19 cellular contexts compared by ENCODE assay signal in the genomic region with DNA sequence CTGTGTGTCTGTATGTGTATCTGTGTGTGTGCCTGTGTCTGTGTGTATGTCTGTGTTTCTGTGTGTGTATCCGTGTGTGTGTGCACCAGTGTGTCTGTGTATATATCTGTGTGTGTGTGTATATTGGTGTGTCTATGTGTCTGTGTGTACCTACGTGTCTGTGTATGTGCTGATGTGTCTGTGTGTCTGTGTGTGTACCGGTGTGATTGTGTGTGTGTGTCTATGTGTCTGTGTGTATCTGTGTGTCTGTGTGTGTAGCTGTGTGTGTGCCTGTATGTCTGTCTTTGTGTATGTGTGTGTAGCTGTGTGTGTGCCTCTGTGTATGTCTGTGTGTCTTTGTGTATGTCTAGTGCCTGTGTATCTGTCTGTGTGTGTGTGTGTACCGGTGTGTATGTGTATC.
"Had no signal": no experiment of that assay in that cellular context is flagged by ENCODE, and none has a peak within 500 bp of the region (broad histone marks: within the 10 kb centered on the region; RNA-seq: fewer than 3 reads in every experiment).

No MANE protein-coding gene starts in this region.

- FAIRE-seq: islet of Langerhans, small intestine had no signal

- H3K27ac ChIP-seq: epithelial cell of prostate, esophagus muscularis mucosa, gastrocnemius medialis, heart right ventricle, ovary, right atrium auricular region, suprapubic skin, thyroid gland, upper lobe of left lung, vagina had no signal

- H3K27me3 ChIP-seq: ovary, right atrium auricular region, thyroid gland, upper lobe of left lung, vagina had no signal

- H3K4me3 ChIP-seq: esophagus muscularis mucosa, gastrocnemius medialis, heart right ventricle, ovary, right atrium auricular region, suprapubic skin, thyroid gland, upper lobe of left lung, vagina had no signal

- H3K4me1 ChIP-seq: esophagus muscularis mucosa, gastrocnemius medialis, heart right ventricle, right atrium auricular region, suprapubic skin, thyroid gland, upper lobe of left lung, vagina had no signal

- H3K9me3 ChIP-seq: esophagus muscularis mucosa, gastrocnemius medialis, heart right ventricle, ovary, right atrium auricular region, suprapubic skin, thyroid gland, upper lobe of left lung, vagina had no signal

- DNase-seq: cortex of kidney; effector memory CD4-positive, alpha-beta T cell; gastrocnemius medialis; heart right ventricle; hypothalamus; mammary epithelial cell; ovary; small intestine; stimulated activated CD4-positive, alpha-beta T cell treated with anti-CD3 and anti-CD28 coated beads, Interleukin-2, amount 100 ng/mL, for 48 hours; stimulated activated naive CD8-positive, alpha-beta T cell treated with anti-CD3 and anti-CD28 coated beads, Interleukin-15, Interleukin-2, amounts not matched to agents 100 U/mL and 50 U/mL, for 24 hours; thyroid gland; upper lobe of left lung had no signal

- ATAC-seq: gastrocnemius medialis; heart right ventricle; left lobe of liver; stimulated activated naive CD8-positive, alpha-beta T cell treated with anti-CD3 and anti-CD28 coated beads, Interleukin-15, Interleukin-2, amounts not matched to agents 100 U/mL and 50 U/mL, for 24 hours had no signal

- H3K36me3 ChIP-seq: esophagus muscularis mucosa, gastrocnemius medialis, heart right ventricle, ovary, right atrium auricular region, suprapubic skin, thyroid gland, upper lobe of left lung, vagina had no signal
